Comparison of ENCODE assay signal across 10 cellular contexts in genomic region chr16:48537275-48537674, GRCh38.
A peak's percentile ranks its signal among the peaks of the same experiment; 100 is the strongest.
DNase-seq lines count a peak whose midpoint lies in the region; ATAC-seq, FAIRE-seq and TF ChIP-seq lines count a peak whose summit lies in the region.
"Had no signal": no experiment of that assay in that cellular context is flagged by ENCODE, and none has a peak within 500 bp of the region (broad histone marks: within the 10 kb centered on the region; RNA-seq: fewer than 3 reads in every experiment).

No MANE protein-coding gene starts in this region.

- H3K27ac ChIP-seq in K562 (ENCODE audit: extremely low read depth, low read depth, low read length) (no peak overlapping the region), transverse colon (peak overlapping the region; percentile 58 to 76 (median 62))

- in situ Hi-C loops in K562 (cut with MboI) = no loop called here
- in situ Hi-C loops in transverse colon (cut with MboI; ENCODE audit: low pct_ligation_motif_present in 1 of 4, low pct_unique_long_range_greater_than_20kb in 1 of 4, low sequenced_read_pairs in 3 of 4) = loop anchor here in 1 of 4 donors (25.0 kb wide), 1 partner anchor 175 kb away; no protein-coding TSS in a partner anchor

- no peaks in the 10 kb centered on the region for H3K27me3 Mint-ChIP-seq in activated CD8-positive, alpha-beta memory T cell treated with anti-CD3 and anti-CD28 coated beads, Interleukin-2, amount 10 ng/mL, durations not matched to agents 7 days and 5 days

- H3K27ac Mint-ChIP-seq in activated CD8-positive, alpha-beta memory T cell treated with anti-CD3 and anti-CD28 coated beads, Interleukin-2, amount 10 ng/mL, durations not matched to agents 7 days and 5 days = peak overlapping the region; percentile 52

- CTCF ChIA-PET in activated CD8-positive, alpha-beta memory T cell treated with anti-CD3 and anti-CD28 coated beads, Interleukin-2, amount 10 ng/mL, durations not matched to agents 7 days and 5 days (lab: Charles Lee) = interaction anchor here (1.7 kb wide), 1 partner anchor 86 kb away, joined by 9 read pairs; no protein-coding TSS in a partner anchor
- CTCF ChIA-PET in K562 (lab: Yijun Ruan, JAX; ENCODE audit: low intra/inter-chr PET ratio) = no interaction called here

- peaks cover 14% of the 10 kb centered on the region for H3K36me3 Mint-ChIP-seq in activated CD8-positive, alpha-beta memory T cell treated with anti-CD3 and anti-CD28 coated beads, Interleukin-2, amount 10 ng/mL, durations not matched to agents 7 days and 5 days

- H3K4me2 ChIP-seq in K562 (ENCODE audit: insufficient read depth, low read length) = no peak overlapping the region

- H3K36me3 ChIP-seq in K562 (ENCODE audit: control insufficient read depth, insufficient read depth, low read length) (peaks cover 9% of the 10 kb centered on the region; the same call in 1 of the 3 replicates), mucosa of descending colon (ENCODE audit: low read depth) (no peaks in the 10 kb centered on the region), transverse colon (peaks cover 0 to 14% (median 0%) of the 10 kb centered on the region in 4 donors)

- POLR2A ChIA-PET in K562 (lab: Yijun Ruan, JAX) = interaction anchor here (0.6 kb wide), 1 partner anchor 23 kb away, joined by 3 read pairs; no protein-coding TSS in a partner anchor

- no peak for TF ChIP-seq RAD21 in K562 (CRISPR knock-in tag; conservative IDR thresholded peaks at IDR 0.05 in 1 of 2, IDR thresholded peaks at IDR 0.05 in 1 of 2)

- H3K4me3 Mint-ChIP-seq in activated CD8-positive, alpha-beta memory T cell treated with anti-CD3 and anti-CD28 coated beads, Interleukin-2, amount 10 ng/mL, durations not matched to agents 7 days and 5 days = no peak overlapping the region

- intact Hi-C loops in K562 (cut with micrococcal nuclease) (loop anchor here (1.0 to 10.0 kb wide), 2 partner anchors 86 to 302 kb away; no protein-coding TSS in a partner anchor), mucosa of descending colon (cut with DNase I, micrococcal nuclease) (loop anchor here in 1 of 2 donors (10.0 kb wide), 1 partner anchor 182 kb away; no protein-coding TSS in a partner anchor), transverse colon (cut with DNase I; ENCODE audit: low total_unique reads) (no loop called here)

- DNase-seq in activated CD8-positive, alpha-beta memory T cell treated with anti-CD3 and anti-CD28 coated beads, Interleukin-2, amount 10 ng/mL, durations not matched to agents 7 days and 5 days = no peak
- no peak for DNase-seq in activated CD8-positive, alpha-beta memory T cell treated with anti-CD3 and anti-CD28 coated beads for 24 hours
- DNase-seq in K562 (ENCODE audit: extremely low read depth in 1 of 4, low spot score in 3 of 4) (no peak), mucosa of descending colon (no peak), transverse colon (no peak), hepatic stellate cell (ENCODE audit: low spot score) (no peak), SHP77 treated with DMSO at 0.1 percent for 48 hours (lab: John Stamatoyannopoulos, UW) (no peak), NCI-H345 (lab: John Stamatoyannopoulos, UW) (no peak)
- DNase-seq: AML-193, NCI-H748 treated with DMSO at 0.1 percent for 48 hours had no signal

- WGBS in K562 (ENCODE audit: insufficient coverage, low coverage, missing lambda C conversion rate) = 40% methylated on average over 5 of the region's 8 CpGs
- WGBS in transverse colon (ENCODE audit: low coverage in 1 of 2), 2 donors = 73 to 100% methylated on average over 1 to 8 of the region's 8 CpGs

- H3K4me3 ChIP-seq in K562 = no peak overlapping the region
- no peak overlapping the region for H3K4me3 ChIP-seq in mucosa of descending colon
- no peak overlapping the region for H3K4me3 ChIP-seq in transverse colon

- peaks cover 8% of the 10 kb centered on the region; the same call in 1 of the 2 replicates for H4K20me1 ChIP-seq in K562 (replicated peaks; ENCODE audit: control insufficient read depth, insufficient read depth, low read length)

- ATAC-seq in activated CD8-positive, alpha-beta memory T cell treated with anti-CD3 and anti-CD28 coated beads, Interleukin-2, amount 10 ng/mL, durations not matched to agents 7 days and 5 days = no peak
- ATAC-seq in K562 (no peak), mucosa of descending colon (peak; percentile 5)

- no peak overlapping the region for H2AFZ ChIP-seq in K562 (ENCODE audit: low read depth, low read length)

- TF ChIP-seq CTCF in K562 (IDR thresholded peaks at IDR 0.05 in 2 of 3, conservative IDR thresholded peaks at IDR 0.05 in 1 of 3; ENCODE audit: insufficient read depth in 2 of 3, low read depth in 1 of 3, low read length in 3 of 3) = no peak
- TF ChIP-seq CTCF in mucosa of descending colon (IDR thresholded peaks at IDR 0.05) = no peak
- TF ChIP-seq CTCF in transverse colon (IDR thresholded peaks at IDR 0.05) = no peak

- no peaks in the 10 kb centered on the region for H3K9me3 Mint-ChIP-seq in activated CD8-positive, alpha-beta memory T cell treated with anti-CD3 and anti-CD28 coated beads, Interleukin-2, amount 10 ng/mL, durations not matched to agents 7 days and 5 days (ENCODE audit: low read depth)

- TF ChIP-seq EP300 in K562 (IDR thresholded peaks at IDR 0.05; ENCODE audit: low read length) = no peak
- TF ChIP-seq EP300 in transverse colon (IDR thresholded peaks at IDR 0.05; ENCODE audit: low read depth) = no peak

- peak; percentile 64 for FAIRE-seq in K562 (lab: Jason Lieb, UNC)

- no peak for TF ChIP-seq POLR2A in K562 (conservative IDR thresholded peaks at IDR 0.05)
- TF ChIP-seq POLR2A in transverse colon (IDR thresholded peaks at IDR 0.05) = no peak

- H3K4me1 ChIP-seq in K562 (replicated peaks in 1 of 2; ENCODE audit: control insufficient read depth in 2 of 2, insufficient read depth in 2 of 2, low read length in 2 of 2) (peaks cover 0 to 4% of the 10 kb centered on the region in 2 experiments; a peak in 2 of 5 replicates), mucosa of descending colon (ENCODE audit: low read depth) (peaks cover 27% of the 10 kb centered on the region), transverse colon (peaks cover 17 to 38% (median 27%) of the 10 kb centered on the region in 4 donors)

- H3K9ac ChIP-seq in K562 (ENCODE audit: insufficient read depth in 1 of 2, low read depth in 2 of 2, low read length in 2 of 2) = no peak overlapping the region

- H3K9me3 ChIP-seq in K562 (replicated peaks; ENCODE audit: control insufficient read depth, insufficient read depth, low read depth, low read length) = no peaks in the 10 kb centered on the region
- no peaks in the 10 kb centered on the region for H3K9me3 ChIP-seq in mucosa of descending colon
- H3K9me3 ChIP-seq in transverse colon = no peaks in the 10 kb centered on the region

- no peaks in the 10 kb centered on the region for H3K9me1 ChIP-seq in K562 (ENCODE audit: control insufficient read depth, insufficient read depth, low read length)

- H3K79me2 ChIP-seq in K562 (ENCODE audit: control insufficient read depth, insufficient read depth, low read length) = no peaks in the 10 kb centered on the region

- no TSS peak for BruUV-seq in K562 (replicated peaks; lab: Mats Ljungman, UMichigan)

- peaks cover 26% of the 10 kb centered on the region for H3K4me1 Mint-ChIP-seq in activated CD8-positive, alpha-beta memory T cell treated with anti-CD3 and anti-CD28 coated beads, Interleukin-2, amount 10 ng/mL, durations not matched to agents 7 days and 5 days

- peaks cover under 1 to 3% of the 10 kb centered on the region in 2 experiments; a peak in 2 of 5 replicates for H3K27me3 ChIP-seq in K562 (ENCODE audit: control insufficient read depth in 2 of 2, insufficient read depth in 2 of 2, low read length in 2 of 2)
- H3K27me3 ChIP-seq in transverse colon = no peaks in the 10 kb centered on the region

TF ChIP-seq in K562, 482 proteins besides CTCF, POLR2A, EP300 and RAD21:
- TF ChIP-seq IFI16 (CRISPR knock-in tag; IDR thresholded peaks at IDR 0.05) (no peak), CTCFL (IDR thresholded peaks at IDR 0.05; ENCODE audit: borderline replicate concordance, insufficient read depth, low read depth, low read length, poor library complexity, severe bottlenecking) (no peak), MAFF (IDR thresholded peaks at IDR 0.05; ENCODE audit: low read length) (no peak), YBX1 (IDR thresholded peaks at IDR 0.05) (no peak), HMG20B (CRISPR knock-in tag; IDR thresholded peaks at IDR 0.05) (no peak), POLR2AphosphoS2 (IDR thresholded peaks at IDR 0.05; ENCODE audit: low read length) (0 out of 2 replicates have a peak, but pooled peaks have one; percentile 40), LARP7 (IDR thresholded peaks at IDR 0.05) (no peak)
